In genomic region chr15:69059170-69059943, GRCh38 we compare ENCODE assay signal across 8 cellular contexts. TPM values are rescaled to one million over a fixed set of nuclear protein-coding genes. Genes with fewer than 3 reads are reported as not detected.
A peak's percentile ranks its signal among the peaks of the same experiment; 100 is the strongest.
DNase-seq lines count a peak whose midpoint lies in the region; ATAC-seq and TF ChIP-seq lines count a peak whose summit lies in the region.

No MANE protein-coding gene starts in this region.

- H3K9me3 Mint-ChIP-seq in activated naive CD4-positive, alpha-beta T cell treated with anti-CD3 and anti-CD28 coated beads, Interleukin-2, amount 10 ng/mL, durations not matched to agents 7 days and 5 days: no peaks in the 10 kb centered on the region
- no peaks in the 10 kb centered on the region for H3K9me3 Mint-ChIP-seq in glutamatergic neuron (ENCODE audit: unreplicated experiment)
- no peaks in the 10 kb centered on the region for H3K9me3 Mint-ChIP-seq in progenitor cell of endocrine pancreas (ENCODE audit: low read depth)

- peaks cover 10% of the 10 kb centered on the region for H3K27me3 Mint-ChIP-seq in activated naive CD4-positive, alpha-beta T cell treated with anti-CD3 and anti-CD28 coated beads, Interleukin-2, amount 10 ng/mL, durations not matched to agents 7 days and 5 days
- H3K27me3 Mint-ChIP-seq in glutamatergic neuron (ENCODE audit: unreplicated experiment) (peaks cover 6% of the 10 kb centered on the region), progenitor cell of endocrine pancreas (peaks cover 38% of the 10 kb centered on the region)

- H3K4me3 Mint-ChIP-seq in activated naive CD4-positive, alpha-beta T cell treated with anti-CD3 and anti-CD28 coated beads, Interleukin-2, amount 10 ng/mL, durations not matched to agents 7 days and 5 days: no peak overlapping the region
- H3K4me3 Mint-ChIP-seq in glutamatergic neuron (ENCODE audit: unreplicated experiment): no peak overlapping the region
- no peak overlapping the region for H3K4me3 Mint-ChIP-seq in progenitor cell of endocrine pancreas (ENCODE audit: low read depth)

- CTCF ChIA-PET in activated naive CD4-positive, alpha-beta T cell treated with anti-CD3 and anti-CD28 coated beads, Interleukin-2, amount 10 ng/mL, durations not matched to agents 7 days and 5 days (lab: Charles Lee): interaction anchor here (0.6 to 4.4 kb wide), 13 partner anchors 9 to 409 kb away, joined by 3 to 36 read pairs (median 4); no protein-coding TSS in a partner anchor

- DNase-seq in ELR (ENCODE audit: low read depth) (peak; percentile 91), NCI-H1092 treated with DMSO at 0.1 percent for 48 hours (lab: John Stamatoyannopoulos, UW) (peak; percentile 61), glutamatergic neuron (peak; percentile 93), progenitor cell of endocrine pancreas (ENCODE audit: low spot score, unreplicated experiment) (peak; percentile 85), ureter (ENCODE audit: low spot score) (peak; percentile 91)
- peak; percentile 84 for DNase-seq in activated naive CD4-positive, alpha-beta T cell treated with anti-CD3 and anti-CD28 coated beads, Interleukin-2, amount 10 ng/mL, durations not matched to agents 7 days and 5 days

- H3K4me1 Mint-ChIP-seq in activated naive CD4-positive, alpha-beta T cell treated with anti-CD3 and anti-CD28 coated beads, Interleukin-2, amount 10 ng/mL, durations not matched to agents 7 days and 5 days: peaks cover 25% of the 10 kb centered on the region
- H3K4me1 Mint-ChIP-seq in glutamatergic neuron (ENCODE audit: low read depth, unreplicated experiment) (peaks cover 8% of the 10 kb centered on the region), progenitor cell of endocrine pancreas (ENCODE audit: low read depth) (peaks cover 3% of the 10 kb centered on the region)

- TF ChIP-seq CTCF in glutamatergic neuron (IDR thresholded peaks at IDR 0.05; ENCODE audit: partially characterized antibody, unreplicated experiment) (peak; percentile 99), progenitor cell of endocrine pancreas (IDR thresholded peaks at IDR 0.05; ENCODE audit: unreplicated experiment) (peak; percentile 90)

- peak; percentile 94 for ATAC-seq in SK-N-SH treated with all-trans-retinoic acid at 6 μM for 48 hours
- no peak for ATAC-seq in GM18868 (IDR thresholded peaks at IDR 0.05; ENCODE audit: unreplicated experiment)

- no peak overlapping the region for H3K27ac Mint-ChIP-seq in activated naive CD4-positive, alpha-beta T cell treated with anti-CD3 and anti-CD28 coated beads, Interleukin-2, amount 10 ng/mL, durations not matched to agents 7 days and 5 days
- H3K27ac Mint-ChIP-seq in glutamatergic neuron (ENCODE audit: unreplicated experiment) (no peak overlapping the region), progenitor cell of endocrine pancreas (no peak overlapping the region)

- H3K36me3 Mint-ChIP-seq in activated naive CD4-positive, alpha-beta T cell treated with anti-CD3 and anti-CD28 coated beads, Interleukin-2, amount 10 ng/mL, durations not matched to agents 7 days and 5 days: no peaks in the 10 kb centered on the region
- no peaks in the 10 kb centered on the region for H3K36me3 Mint-ChIP-seq in glutamatergic neuron (ENCODE audit: unreplicated experiment)
- H3K36me3 Mint-ChIP-seq in progenitor cell of endocrine pancreas (ENCODE audit: insufficient read depth): no peaks in the 10 kb centered on the region

TF ChIP-seq in SK-N-SH treated with all-trans-retinoic acid at 6 μM for 48 hours, 23 proteins besides CTCF, POLR2A, EP300 and RAD21:
- no peak for TF ChIP-seq ZC3H10 (CRISPR knock-in tag; IDR thresholded peaks at IDR 0.05)
- no peak for TF ChIP-seq SNAI2 (CRISPR knock-in tag; IDR thresholded peaks at IDR 0.05)
- TF ChIP-seq ZNF70 (CRISPR knock-in tag; IDR thresholded peaks at IDR 0.05): peak; percentile 50; the same call in 1 of the 2 replicates
- no peak for TF ChIP-seq OSR1 (CRISPR knock-in tag; IDR thresholded peaks at IDR 0.05)
- TF ChIP-seq TCF4 (CRISPR knock-in tag; IDR thresholded peaks at IDR 0.05; ENCODE audit: borderline replicate concordance): peak; percentile 61; the same call in 1 of the 2 replicates
- no peak for TF ChIP-seq GLIS3 (CRISPR knock-in tag; IDR thresholded peaks at IDR 0.05)
- TF ChIP-seq ZNF8 (CRISPR knock-in tag; IDR thresholded peaks at IDR 0.05): no peak
- TF ChIP-seq ZNF565 (CRISPR knock-in tag; conservative IDR thresholded peaks at IDR 0.05; ENCODE audit: low read depth): no peak
- no peak for TF ChIP-seq ZFP3 (CRISPR knock-in tag; IDR thresholded peaks at IDR 0.05)
- TF ChIP-seq BACH2 (CRISPR knock-in tag; IDR thresholded peaks at IDR 0.05; ENCODE audit: borderline replicate concordance): no peak
- no peak for TF ChIP-seq POU6F1 (CRISPR knock-in tag; IDR thresholded peaks at IDR 0.05; ENCODE audit: borderline replicate concordance, low read depth)
- no peak for TF ChIP-seq CREB5 (CRISPR knock-in tag; IDR thresholded peaks at IDR 0.05; ENCODE audit: low read depth)

RNA-seq across cellular contexts. Expression of gene NOX5, which starts 44.9 kb away (rescaled TPM):
- total RNA-seq in glutamatergic neuron (ENCODE audit: unreplicated experiment): not detected
- not detected in 2 replicates for total RNA-seq in progenitor cell of endocrine pancreas
- 0.89 TPM for total RNA-seq in ureter
